1 cellular context compared by ENCODE assay signal in the genomic region with DNA sequence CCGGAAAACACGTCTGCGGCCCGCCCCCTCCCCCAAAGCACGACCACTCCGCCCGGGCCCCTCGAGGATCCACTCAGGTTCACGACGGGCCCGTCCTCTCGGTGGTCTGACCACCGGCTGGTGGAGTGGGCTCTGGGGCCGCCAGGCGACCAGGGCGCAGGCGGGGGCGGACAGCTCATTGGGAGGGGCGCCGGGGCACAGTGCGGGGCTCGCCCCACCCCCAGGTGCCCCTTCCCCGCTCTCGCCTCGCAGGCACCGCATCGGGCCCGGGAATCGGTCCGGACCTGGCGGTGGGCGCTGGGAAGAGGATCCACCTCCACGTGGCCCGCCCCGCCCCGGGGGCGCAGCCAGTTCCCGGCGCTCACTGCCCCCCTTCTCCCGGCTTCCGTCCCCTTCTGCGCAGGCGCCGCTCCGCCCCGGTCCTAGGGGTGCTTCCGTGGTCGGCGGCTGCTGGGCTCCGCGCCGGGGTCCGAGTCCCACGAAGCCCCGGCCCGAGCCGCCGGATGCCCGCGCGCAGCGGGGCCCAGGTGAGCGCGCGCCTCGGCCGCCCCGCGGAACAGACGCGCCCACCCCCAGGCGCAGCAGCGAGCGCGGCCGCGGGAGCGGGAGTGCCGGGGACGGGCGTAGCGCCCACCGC.
TF ChIP-seq lines count a peak whose summit lies in the region.

A gene with protein sequence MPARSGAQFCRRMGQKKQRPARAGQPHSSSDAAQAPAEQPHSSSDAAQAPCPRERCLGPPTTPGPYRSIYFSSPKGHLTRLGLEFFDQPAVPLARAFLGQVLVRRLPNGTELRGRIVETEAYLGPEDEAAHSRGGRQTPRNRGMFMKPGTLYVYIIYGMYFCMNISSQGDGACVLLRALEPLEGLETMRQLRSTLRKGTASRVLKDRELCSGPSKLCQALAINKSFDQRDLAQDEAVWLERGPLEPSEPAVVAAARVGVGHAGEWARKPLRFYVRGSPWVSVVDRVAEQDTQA (plus strand): TSS at position 419 of the 637 bp plus-strand sequence. CDS start 85 bp downstream, at position 504.

TF ChIP-seq in HepG2, 621 proteins besides CTCF, POLR2A, EP300 and RAD21 (continued from another document and continues in another):
- TF ChIP-seq, protein P1, sequence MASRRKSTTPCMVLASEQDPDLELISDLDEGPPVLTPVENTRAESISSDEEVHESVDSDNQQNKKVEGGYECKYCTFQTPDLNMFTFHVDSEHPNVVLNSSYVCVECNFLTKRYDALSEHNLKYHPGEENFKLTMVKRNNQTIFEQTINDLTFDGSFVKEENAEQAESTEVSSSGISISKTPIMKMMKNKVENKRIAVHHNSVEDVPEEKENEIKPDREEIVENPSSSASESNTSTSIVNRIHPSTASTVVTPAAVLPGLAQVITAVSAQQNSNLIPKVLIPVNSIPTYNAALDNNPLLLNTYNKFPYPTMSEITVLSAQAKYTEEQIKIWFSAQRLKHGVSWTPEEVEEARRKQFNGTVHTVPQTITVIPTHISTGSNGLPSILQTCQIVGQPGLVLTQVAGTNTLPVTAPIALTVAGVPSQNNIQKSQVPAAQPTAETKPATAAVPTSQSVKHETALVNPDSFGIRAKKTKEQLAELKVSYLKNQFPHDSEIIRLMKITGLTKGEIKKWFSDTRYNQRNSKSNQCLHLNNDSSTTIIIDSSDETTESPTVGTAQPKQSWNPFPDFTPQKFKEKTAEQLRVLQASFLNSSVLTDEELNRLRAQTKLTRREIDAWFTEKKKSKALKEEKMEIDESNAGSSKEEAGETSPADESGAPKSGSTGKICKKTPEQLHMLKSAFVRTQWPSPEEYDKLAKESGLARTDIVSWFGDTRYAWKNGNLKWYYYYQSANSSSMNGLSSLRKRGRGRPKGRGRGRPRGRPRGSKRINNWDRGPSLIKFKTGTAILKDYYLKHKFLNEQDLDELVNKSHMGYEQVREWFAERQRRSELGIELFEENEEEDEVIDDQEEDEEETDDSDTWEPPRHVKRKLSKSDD (CRISPR knock-in tag; IDR thresholded peaks at IDR 0.05; ENCODE audit: low read depth) = no peak
- peak; percentile 29; the same call in 1 of the 2 replicates for TF ChIP-seq KAT7 (CRISPR knock-in tag; IDR thresholded peaks at IDR 0.05; ENCODE audit: borderline replicate concordance)
- TF ChIP-seq ZBTB8A (CRISPR knock-in tag; IDR thresholded peaks at IDR 0.05; ENCODE audit: borderline replicate concordance, low read depth) = no peak
- no peak for TF ChIP-seq CENPT (CRISPR knock-in tag; IDR thresholded peaks at IDR 0.05; ENCODE audit: low read depth)
- no peak for TF ChIP-seq KDM4B (CRISPR knock-in tag; IDR thresholded peaks at IDR 0.05)
- no peak for TF ChIP-seq TGIF2 (CRISPR knock-in tag; IDR thresholded peaks at IDR 0.05)
- TF ChIP-seq ZNF501 (CRISPR knock-in tag; IDR thresholded peaks at IDR 0.05) = no peak
- no peak for TF ChIP-seq SP140L (CRISPR knock-in tag; IDR thresholded peaks at IDR 0.05; ENCODE audit: borderline replicate concordance)
- TF ChIP-seq JUNB (CRISPR knock-in tag; IDR thresholded peaks at IDR 0.05; ENCODE audit: borderline replicate concordance) = no peak
- TF ChIP-seq, protein P2, sequence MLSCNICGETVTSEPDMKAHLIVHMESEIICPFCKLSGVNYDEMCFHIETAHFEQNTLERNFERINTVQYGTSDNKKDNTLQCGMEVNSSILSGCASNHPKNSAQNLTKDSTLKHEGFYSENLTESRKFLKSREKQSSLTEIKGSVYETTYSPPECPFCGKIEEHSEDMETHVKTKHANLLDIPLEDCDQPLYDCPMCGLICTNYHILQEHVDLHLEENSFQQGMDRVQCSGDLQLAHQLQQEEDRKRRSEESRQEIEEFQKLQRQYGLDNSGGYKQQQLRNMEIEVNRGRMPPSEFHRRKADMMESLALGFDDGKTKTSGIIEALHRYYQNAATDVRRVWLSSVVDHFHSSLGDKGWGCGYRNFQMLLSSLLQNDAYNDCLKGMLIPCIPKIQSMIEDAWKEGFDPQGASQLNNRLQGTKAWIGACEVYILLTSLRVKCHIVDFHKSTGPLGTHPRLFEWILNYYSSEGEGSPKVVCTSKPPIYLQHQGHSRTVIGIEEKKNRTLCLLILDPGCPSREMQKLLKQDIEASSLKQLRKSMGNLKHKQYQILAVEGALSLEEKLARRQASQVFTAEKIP (CRISPR knock-in tag; IDR thresholded peaks at IDR 0.05; ENCODE audit: borderline replicate concordance) = no peak
- TF ChIP-seq ARNT (IDR thresholded peaks at IDR 0.05) = no peak
- TF ChIP-seq NR3C1 (CRISPR knock-in tag; IDR thresholded peaks at IDR 0.05) = no peak
- no peak for TF ChIP-seq ZNF644 (CRISPR knock-in tag; IDR thresholded peaks at IDR 0.05; ENCODE audit: low read depth)
- TF ChIP-seq, protein P3, sequence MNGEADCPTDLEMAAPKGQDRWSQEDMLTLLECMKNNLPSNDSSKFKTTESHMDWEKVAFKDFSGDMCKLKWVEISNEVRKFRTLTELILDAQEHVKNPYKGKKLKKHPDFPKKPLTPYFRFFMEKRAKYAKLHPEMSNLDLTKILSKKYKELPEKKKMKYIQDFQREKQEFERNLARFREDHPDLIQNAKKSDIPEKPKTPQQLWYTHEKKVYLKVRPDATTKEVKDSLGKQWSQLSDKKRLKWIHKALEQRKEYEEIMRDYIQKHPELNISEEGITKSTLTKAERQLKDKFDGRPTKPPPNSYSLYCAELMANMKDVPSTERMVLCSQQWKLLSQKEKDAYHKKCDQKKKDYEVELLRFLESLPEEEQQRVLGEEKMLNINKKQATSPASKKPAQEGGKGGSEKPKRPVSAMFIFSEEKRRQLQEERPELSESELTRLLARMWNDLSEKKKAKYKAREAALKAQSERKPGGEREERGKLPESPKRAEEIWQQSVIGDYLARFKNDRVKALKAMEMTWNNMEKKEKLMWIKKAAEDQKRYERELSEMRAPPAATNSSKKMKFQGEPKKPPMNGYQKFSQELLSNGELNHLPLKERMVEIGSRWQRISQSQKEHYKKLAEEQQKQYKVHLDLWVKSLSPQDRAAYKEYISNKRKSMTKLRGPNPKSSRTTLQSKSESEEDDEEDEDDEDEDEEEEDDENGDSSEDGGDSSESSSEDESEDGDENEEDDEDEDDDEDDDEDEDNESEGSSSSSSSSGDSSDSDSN (CRISPR knock-in tag; IDR thresholded peaks at IDR 0.05) = 0 out of 2 replicates have a peak, but pooled peaks have one; percentile 14
- no peak for TF ChIP-seq NCOA5 (CRISPR knock-in tag; IDR thresholded peaks at IDR 0.05)
- TF ChIP-seq FOXO1 (CRISPR knock-in tag; IDR thresholded peaks at IDR 0.05) = no peak
- TF ChIP-seq ZNF562 (CRISPR knock-in tag; IDR thresholded peaks at IDR 0.05; ENCODE audit: borderline replicate concordance) = no peak
- TF ChIP-seq, protein P4, sequence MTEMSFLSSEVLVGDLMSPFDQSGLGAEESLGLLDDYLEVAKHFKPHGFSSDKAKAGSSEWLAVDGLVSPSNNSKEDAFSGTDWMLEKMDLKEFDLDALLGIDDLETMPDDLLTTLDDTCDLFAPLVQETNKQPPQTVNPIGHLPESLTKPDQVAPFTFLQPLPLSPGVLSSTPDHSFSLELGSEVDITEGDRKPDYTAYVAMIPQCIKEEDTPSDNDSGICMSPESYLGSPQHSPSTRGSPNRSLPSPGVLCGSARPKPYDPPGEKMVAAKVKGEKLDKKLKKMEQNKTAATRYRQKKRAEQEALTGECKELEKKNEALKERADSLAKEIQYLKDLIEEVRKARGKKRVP (CRISPR knock-in tag; IDR thresholded peaks at IDR 0.05) = no peak
- TF ChIP-seq ZNF337 (CRISPR knock-in tag; IDR thresholded peaks at IDR 0.05; ENCODE audit: borderline replicate concordance, low read depth) = no peak
- peak; percentile 54; the same call in 1 of the 2 replicates for TF ChIP-seq ARNTL (CRISPR knock-in tag; IDR thresholded peaks at IDR 0.05)
- TF ChIP-seq ZFP41 (CRISPR knock-in tag; IDR thresholded peaks at IDR 0.05; ENCODE audit: borderline replicate concordance) = no peak
- TF ChIP-seq ZNF430 (CRISPR knock-in tag; IDR thresholded peaks at IDR 0.05) = peak; percentile 53; the same call in 1 of the 2 replicates
- TF ChIP-seq ZNF468 (CRISPR knock-in tag; IDR thresholded peaks at IDR 0.05) = peak; percentile 21; the same call in 1 of the 2 replicates
- no peak for TF ChIP-seq JUND (CRISPR knock-in tag; IDR thresholded peaks at IDR 0.05)
- TF ChIP-seq NFIC (IDR thresholded peaks at IDR 0.05; ENCODE audit: low read length) = no peak
- TF ChIP-seq, protein P5, sequence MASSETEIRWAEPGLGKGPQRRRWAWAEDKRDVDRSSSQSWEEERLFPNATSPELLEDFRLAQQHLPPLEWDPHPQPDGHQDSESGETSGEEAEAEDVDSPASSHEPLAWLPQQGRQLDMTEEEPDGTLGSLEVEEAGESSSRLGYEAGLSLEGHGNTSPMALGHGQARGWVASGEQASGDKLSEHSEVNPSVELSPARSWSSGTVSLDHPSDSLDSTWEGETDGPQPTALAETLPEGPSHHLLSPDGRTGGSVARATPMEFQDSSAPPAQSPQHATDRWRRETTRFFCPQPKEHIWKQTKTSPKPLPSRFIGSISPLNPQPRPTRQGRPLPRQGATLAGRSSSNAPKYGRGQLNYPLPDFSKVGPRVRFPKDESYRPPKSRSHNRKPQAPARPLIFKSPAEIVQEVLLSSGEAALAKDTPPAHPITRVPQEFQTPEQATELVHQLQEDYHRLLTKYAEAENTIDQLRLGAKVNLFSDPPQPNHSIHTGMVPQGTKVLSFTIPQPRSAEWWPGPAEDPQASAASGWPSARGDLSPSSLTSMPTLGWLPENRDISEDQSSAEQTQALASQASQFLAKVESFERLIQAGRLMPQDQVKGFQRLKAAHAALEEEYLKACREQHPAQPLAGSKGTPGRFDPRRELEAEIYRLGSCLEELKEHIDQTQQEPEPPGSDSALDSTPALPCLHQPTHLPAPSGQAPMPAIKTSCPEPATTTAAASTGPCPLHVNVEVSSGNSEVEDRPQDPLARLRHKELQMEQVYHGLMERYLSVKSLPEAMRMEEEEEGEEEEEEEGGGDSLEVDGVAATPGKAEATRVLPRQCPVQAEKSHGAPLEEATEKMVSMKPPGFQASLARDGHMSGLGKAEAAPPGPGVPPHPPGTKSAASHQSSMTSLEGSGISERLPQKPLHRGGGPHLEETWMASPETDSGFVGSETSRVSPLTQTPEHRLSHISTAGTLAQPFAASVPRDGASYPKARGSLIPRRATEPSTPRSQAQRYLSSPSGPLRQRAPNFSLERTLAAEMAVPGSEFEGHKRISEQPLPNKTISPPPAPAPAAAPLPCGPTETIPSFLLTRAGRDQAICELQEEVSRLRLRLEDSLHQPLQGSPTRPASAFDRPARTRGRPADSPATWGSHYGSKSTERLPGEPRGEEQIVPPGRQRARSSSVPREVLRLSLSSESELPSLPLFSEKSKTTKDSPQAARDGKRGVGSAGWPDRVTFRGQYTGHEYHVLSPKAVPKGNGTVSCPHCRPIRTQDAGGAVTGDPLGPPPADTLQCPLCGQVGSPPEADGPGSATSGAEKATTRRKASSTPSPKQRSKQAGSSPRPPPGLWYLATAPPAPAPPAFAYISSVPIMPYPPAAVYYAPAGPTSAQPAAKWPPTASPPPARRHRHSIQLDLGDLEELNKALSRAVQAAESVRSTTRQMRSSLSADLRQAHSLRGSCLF (CRISPR knock-in tag; IDR thresholded peaks at IDR 0.05; ENCODE audit: borderline replicate concordance) = no peak
- TF ChIP-seq ZKSCAN5 (CRISPR knock-in tag; IDR thresholded peaks at IDR 0.05) = no peak
- no peak for TF ChIP-seq SIX1 (CRISPR knock-in tag; IDR thresholded peaks at IDR 0.05; ENCODE audit: borderline replicate concordance)
- TF ChIP-seq DPF2 (CRISPR knock-in tag; IDR thresholded peaks at IDR 0.05; ENCODE audit: borderline replicate concordance, low read depth) = no peak
- TF ChIP-seq, protein P6, sequence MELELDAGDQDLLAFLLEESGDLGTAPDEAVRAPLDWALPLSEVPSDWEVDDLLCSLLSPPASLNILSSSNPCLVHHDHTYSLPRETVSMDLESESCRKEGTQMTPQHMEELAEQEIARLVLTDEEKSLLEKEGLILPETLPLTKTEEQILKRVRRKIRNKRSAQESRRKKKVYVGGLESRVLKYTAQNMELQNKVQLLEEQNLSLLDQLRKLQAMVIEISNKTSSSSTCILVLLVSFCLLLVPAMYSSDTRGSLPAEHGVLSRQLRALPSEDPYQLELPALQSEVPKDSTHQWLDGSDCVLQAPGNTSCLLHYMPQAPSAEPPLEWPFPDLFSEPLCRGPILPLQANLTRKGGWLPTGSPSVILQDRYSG (CRISPR knock-in tag; IDR thresholded peaks at IDR 0.05) = no peak; the same call in 1 of the 2 replicates
- TF ChIP-seq, protein P7, sequence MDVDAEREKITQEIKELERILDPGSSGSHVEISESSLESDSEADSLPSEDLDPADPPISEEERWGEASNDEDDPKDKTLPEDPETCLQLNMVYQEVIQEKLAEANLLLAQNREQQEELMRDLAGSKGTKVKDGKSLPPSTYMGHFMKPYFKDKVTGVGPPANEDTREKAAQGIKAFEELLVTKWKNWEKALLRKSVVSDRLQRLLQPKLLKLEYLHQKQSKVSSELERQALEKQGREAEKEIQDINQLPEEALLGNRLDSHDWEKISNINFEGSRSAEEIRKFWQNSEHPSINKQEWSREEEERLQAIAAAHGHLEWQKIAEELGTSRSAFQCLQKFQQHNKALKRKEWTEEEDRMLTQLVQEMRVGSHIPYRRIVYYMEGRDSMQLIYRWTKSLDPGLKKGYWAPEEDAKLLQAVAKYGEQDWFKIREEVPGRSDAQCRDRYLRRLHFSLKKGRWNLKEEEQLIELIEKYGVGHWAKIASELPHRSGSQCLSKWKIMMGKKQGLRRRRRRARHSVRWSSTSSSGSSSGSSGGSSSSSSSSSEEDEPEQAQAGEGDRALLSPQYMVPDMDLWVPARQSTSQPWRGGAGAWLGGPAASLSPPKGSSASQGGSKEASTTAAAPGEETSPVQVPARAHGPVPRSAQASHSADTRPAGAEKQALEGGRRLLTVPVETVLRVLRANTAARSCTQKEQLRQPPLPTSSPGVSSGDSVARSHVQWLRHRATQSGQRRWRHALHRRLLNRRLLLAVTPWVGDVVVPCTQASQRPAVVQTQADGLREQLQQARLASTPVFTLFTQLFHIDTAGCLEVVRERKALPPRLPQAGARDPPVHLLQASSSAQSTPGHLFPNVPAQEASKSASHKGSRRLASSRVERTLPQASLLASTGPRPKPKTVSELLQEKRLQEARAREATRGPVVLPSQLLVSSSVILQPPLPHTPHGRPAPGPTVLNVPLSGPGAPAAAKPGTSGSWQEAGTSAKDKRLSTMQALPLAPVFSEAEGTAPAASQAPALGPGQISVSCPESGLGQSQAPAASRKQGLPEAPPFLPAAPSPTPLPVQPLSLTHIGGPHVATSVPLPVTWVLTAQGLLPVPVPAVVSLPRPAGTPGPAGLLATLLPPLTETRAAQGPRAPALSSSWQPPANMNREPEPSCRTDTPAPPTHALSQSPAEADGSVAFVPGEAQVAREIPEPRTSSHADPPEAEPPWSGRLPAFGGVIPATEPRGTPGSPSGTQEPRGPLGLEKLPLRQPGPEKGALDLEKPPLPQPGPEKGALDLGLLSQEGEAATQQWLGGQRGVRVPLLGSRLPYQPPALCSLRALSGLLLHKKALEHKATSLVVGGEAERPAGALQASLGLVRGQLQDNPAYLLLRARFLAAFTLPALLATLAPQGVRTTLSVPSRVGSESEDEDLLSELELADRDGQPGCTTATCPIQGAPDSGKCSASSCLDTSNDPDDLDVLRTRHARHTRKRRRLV (CRISPR knock-in tag; IDR thresholded peaks at IDR 0.05) = no peak
- TF ChIP-seq HMG20A (CRISPR knock-in tag; IDR thresholded peaks at IDR 0.05; ENCODE audit: borderline replicate concordance) = no peak
